In genomic region chr17:181213-182163, GRCh38 we compare ENCODE assay signal across 9 cellular contexts. TPM values are rescaled to one million over a fixed set of nuclear protein-coding genes. Genes with fewer than 3 reads are reported as not detected.
DNase-seq lines count a peak whose midpoint lies in the region; ATAC-seq and TF ChIP-seq lines count a peak whose summit lies in the region.
"Had no signal": no experiment of that assay in that cellular context is flagged by ENCODE, and none has a peak within 500 bp of the region (broad histone marks: within the 10 kb centered on the region; RNA-seq: fewer than 3 reads in every experiment).

DOC2B (minus strand) TSS chr17:181650; CDS start chr17:181479, 171 bp downstream.

- H3K4me1 ChIP-seq in naive thymus-derived CD4-positive, alpha-beta T cell (ENCODE audit: control insufficient read depth in 2 of 2, insufficient read depth in 2 of 2, low read length in 2 of 2) = no peaks in the 10 kb centered on the region
- H3K4me1 ChIP-seq in urinary bladder (ENCODE audit: insufficient read depth) = no peaks in the 10 kb centered on the region

- H3K27ac ChIP-seq in naive thymus-derived CD4-positive, alpha-beta T cell (ENCODE audit: low read depth, low read length) = no peak within 1 kb of the TSS
- H3K27ac ChIP-seq in urinary bladder (ENCODE audit: low read depth) = no peak within 1 kb of the TSS
- H3K27ac ChIP-seq: epithelial cell of prostate had no signal

- H3K9me3 Mint-ChIP-seq in naive thymus-derived CD4-positive, alpha-beta T cell = no peaks in the 10 kb centered on the region

- no peaks in the 10 kb centered on the region for H3K9me3 ChIP-seq in T-helper 17 cell (ENCODE audit: control insufficient read depth, low read length, poor library complexity, severe bottlenecking)
- H3K9me3 ChIP-seq in naive thymus-derived CD4-positive, alpha-beta T cell (ENCODE audit: control insufficient read depth in 2 of 3, low read length in 3 of 3) = no peaks in the 10 kb centered on the region

- no peak within 1 kb of the TSS for H3K4me3 ChIP-seq in fibroblast of pulmonary artery (replicated peaks; ENCODE audit: low read depth, low read length)
- H3K4me3 ChIP-seq in naive thymus-derived CD4-positive, alpha-beta T cell (ENCODE audit: low read length) = no peak within 1 kb of the TSS
- H3K4me3 ChIP-seq in urinary bladder (ENCODE audit: low read depth, low read length) = peak within 1 kb of the TSS; percentile 42

- peaks cover 55% of the 10 kb centered on the region for H3K27me3 Mint-ChIP-seq in T-helper 17 cell
- peaks cover 34 to 60% (median 48%) of the 10 kb centered on the region in 5 donors for H3K27me3 Mint-ChIP-seq in naive thymus-derived CD4-positive, alpha-beta T cell

- H3K4me3 Mint-ChIP-seq in T-helper 17 cell = peak within 1 kb of the TSS; percentile 81
- peak within 1 kb of the TSS in 9 of 10 donors; percentile 51 to 83 (median 73) for H3K4me3 Mint-ChIP-seq in naive thymus-derived CD4-positive, alpha-beta T cell

- CTCF ChIA-PET in naive thymus-derived CD4-positive, alpha-beta T cell (lab: Charles Lee) = no interaction called here

- TF ChIP-seq CTCF in GM13977 (IDR thresholded peaks at IDR 0.05; ENCODE audit: extremely low read depth, insufficient read depth, missing control alignments) (no peak), fibroblast of pulmonary artery (IDR thresholded peaks at IDR 0.05; ENCODE audit: low read length, missing control alignments) (no peak)

- 5% methylated on average over 128 of the region's 128 CpGs for WGBS in urinary bladder

- intact Hi-C loops in naive thymus-derived CD4-positive, alpha-beta T cell (cut with micrococcal nuclease) = no loop called here

- peak; percentile 62 for DNase-seq in GM13977 (ENCODE audit: low spot score)
- DNase-seq in T-helper 17 cell = no peak
- peak; percentile 16 for DNase-seq in fibroblast of pulmonary artery (ENCODE audit: low read depth)
- DNase-seq in naive thymus-derived CD4-positive, alpha-beta T cell = peak in 1 of 9 donors; percentile 48
- DNase-seq in NCI-H1092 treated with DMSO at 0.1 percent for 48 hours (lab: John Stamatoyannopoulos, UW) = no peak

- in situ Hi-C loops in GM13977 (cut with MboI; ENCODE audit: low pct_unique_long_range_greater_than_20kb, low sequenced_read_pairs, unreplicated experiment) = no loop called here

- POLR2A ChIA-PET in naive thymus-derived CD4-positive, alpha-beta T cell (lab: Charles Lee) = interaction anchor here (0.7 kb wide), 1 partner anchor 415 kb away, joined by 3 read pairs; no protein-coding TSS in a partner anchor

- H3K4me1 Mint-ChIP-seq in T-helper 17 cell = peaks cover 13% of the 10 kb centered on the region
- H3K4me1 Mint-ChIP-seq in naive thymus-derived CD4-positive, alpha-beta T cell = peaks cover 0 to 23% (median 6%) of the 10 kb centered on the region in 7 donors

- ATAC-seq in T-helper 17 cell = peak; percentile 64
- ATAC-seq in naive thymus-derived CD4-positive, alpha-beta T cell = peak; percentile 68
- ATAC-seq in GM19351 (IDR thresholded peaks at IDR 0.05; ENCODE audit: unreplicated experiment) = no peak
- no peak for ATAC-seq in GM18861 (IDR thresholded peaks at IDR 0.05; ENCODE audit: unreplicated experiment)

- H3K36me3 ChIP-seq in naive thymus-derived CD4-positive, alpha-beta T cell (ENCODE audit: control insufficient read depth in 2 of 3, insufficient read depth in 3 of 3, low read length in 3 of 3) = no peaks in the 10 kb centered on the region
- H3K36me3 ChIP-seq in urinary bladder (ENCODE audit: insufficient read depth) = no peaks in the 10 kb centered on the region

- peaks cover 0 to 7% of the 10 kb centered on the region in 2 donors for H3K27me3 ChIP-seq in naive thymus-derived CD4-positive, alpha-beta T cell (ENCODE audit: control insufficient read depth in 2 of 2, insufficient read depth in 2 of 2, low read length in 2 of 2)

- H3K36me3 Mint-ChIP-seq in T-helper 17 cell (ENCODE audit: low read depth) = no peaks in the 10 kb centered on the region
- peaks cover 0 to 5% (median 0%) of the 10 kb centered on the region in 5 donors for H3K36me3 Mint-ChIP-seq in naive thymus-derived CD4-positive, alpha-beta T cell

- no peak within 1 kb of the TSS for H3K27ac Mint-ChIP-seq in T-helper 17 cell
- H3K27ac Mint-ChIP-seq in naive thymus-derived CD4-positive, alpha-beta T cell = peak within 1 kb of the TSS in 1 of 9 donors; percentile 30

RNA-seq across cellular contexts. Expression of gene DOC2B, which starts in this region (rescaled TPM):
- total RNA-seq in T-helper 17 cell (under 1 TPM; 0.18 to 0.40 TPM), urinary bladder (5.1 TPM)
- total RNA-seq in naive thymus-derived CD4-positive, alpha-beta T cell = under 1 TPM in 3 of 5 experiments, not detected in 2; 0.24 to 0.58 (median 0.27) TPM
- polyA plus RNA-seq in naive thymus-derived CD4-positive, alpha-beta T cell = not detected
- polyA plus RNA-seq in urinary bladder = 13.2 TPM

Comparison
In these comparisons a context has a peak if more than half of its experiments do, and no peak if none do; other contexts are left out.
1. RNA of gene DOC2B (polyA plus RNA-seq): 13.2 TPM in urinary bladder (single experiment); not detected in naive thymus-derived CD4-positive, alpha-beta T cell; every median in the first group is over 10 times any median in the second.
2. Peak in ATAC-seq in T-helper 17 cell; RNA of the gene not detected or under 1 TPM.
3. Peak in ATAC-seq in naive thymus-derived CD4-positive, alpha-beta T cell; RNA of the gene not detected or under 1 TPM.
4. DNase-seq: peak in GM13977 (single experiment) and fibroblast of pulmonary artery (single experiment); none in T-helper 17 cell (0 of 3) and NCI-H1092 treated with DMSO at 0.1 percent for 48 hours (single experiment).